In the genomic region with DNA sequence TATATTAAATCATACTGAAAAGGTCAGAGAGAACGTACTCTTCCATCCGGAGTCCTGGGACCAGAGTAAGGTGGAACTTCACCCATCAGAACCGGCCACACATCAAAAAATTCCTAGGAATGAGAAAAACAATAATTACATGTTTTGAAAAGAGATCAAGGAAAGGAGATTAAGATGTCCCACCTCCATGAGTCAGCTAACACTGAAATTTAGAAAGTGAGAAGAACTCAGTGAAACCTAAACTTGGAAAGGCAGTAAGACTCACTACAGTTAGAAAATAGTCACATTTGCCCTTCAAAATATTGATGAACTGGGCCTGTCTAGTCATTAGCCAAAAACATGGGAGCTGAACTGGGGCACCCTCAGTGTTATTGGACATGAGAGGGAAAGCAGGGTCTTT, we compare ENCODE assay signal across 32 cellular contexts. TPM values are rescaled to one million over a fixed set of nuclear protein-coding genes. Genes with fewer than 3 reads are reported as not detected.
"Had no signal": no experiment of that assay in that cellular context is flagged by ENCODE, and none has a peak within 500 bp of the region (broad histone marks: within the 10 kb centered on the region; RNA-seq: fewer than 3 reads in every experiment).

No MANE protein-coding gene starts in this region.

- H3K27ac Mint-ChIP-seq: natural killer cell treated with Interleukin-12 subunit alpha and Interleukin-12 subunit beta and Interleukin-15 and Interleukin-18, amount 100 ng/mL, for 72 hours; nephron progenitor cell; progenitor cell of endocrine pancreas; stimulated activated effector memory CD8-positive, alpha-beta T cell treated with anti-CD3 and anti-CD28 coated beads, Interleukin-12 subunit alpha, Interleukin-12 subunit beta, amount 100 ng/mL, for 72 hours; stimulated activated naive B cell treated with anti-CD40 and anti-IgM and Interleukin-4, amounts not matched to agents 10 μg/mL and 1 μg/mL and 100 μg/mL, for 72 hours; stimulated activated naive CD8-positive, alpha-beta T cell treated with anti-CD3 and anti-CD28 coated beads, Interleukin-15, Interleukin-2, amounts not matched to agents 100 ng/mL and 50 ng/mL, for 24 hours; type B pancreatic cell had no signal

- H2AFZ ChIP-seq: parathyroid adenoma had no signal

- ATAC-seq: naive thymus-derived CD8-positive, alpha-beta T cell; natural killer cell treated with Interleukin-12 subunit alpha and Interleukin-12 subunit beta and Interleukin-15 and Interleukin-18, amount 100 ng/mL, for 72 hours; psoas muscle; right cardiac atrium; right lobe of liver; stimulated activated effector memory CD8-positive, alpha-beta T cell treated with anti-CD3 and anti-CD28 coated beads, Interleukin-12 subunit alpha, Interleukin-12 subunit beta, amount 100 ng/mL, for 72 hours; stimulated activated naive B cell treated with anti-CD40 and anti-IgM and Interleukin-4, amounts not matched to agents 10 μg/mL and 1 μg/mL and 100 μg/mL, for 72 hours; upper lobe of right lung had no signal

- H3K4me1 Mint-ChIP-seq: naive thymus-derived CD8-positive, alpha-beta T cell; neural crest cell; stimulated activated effector memory CD8-positive, alpha-beta T cell treated with anti-CD3 and anti-CD28 coated beads, Interleukin-12 subunit alpha, Interleukin-12 subunit beta, amount 100 ng/mL, for 72 hours; stimulated activated naive B cell treated with anti-CD40 and anti-IgM and Interleukin-4, amounts not matched to agents 10 μg/mL and 1 μg/mL and 100 μg/mL, for 72 hours had no signal

- DNase-seq: naive thymus-derived CD8-positive, alpha-beta T cell; nephron progenitor cell; nucleus accumbens; ovary; posterior cingulate gyrus; psoas muscle; right cardiac atrium; right lobe of liver; sigmoid colon; small intestine; stimulated activated CD4-positive, alpha-beta T cell treated with anti-CD3 and anti-CD28 coated beads, Interleukin-15, amount 100 ng/mL, for 24 hours; stimulated activated CD4-positive, alpha-beta T cell treated with anti-CD3 and anti-CD28 coated beads, Interleukin-2, amount 100 ng/mL, for 24 hours; stimulated activated CD4-positive, alpha-beta T cell treated with anti-CD3 and anti-CD28 coated beads, Interleukin-2, amount 100 ng/mL, for 48 hours; stimulated activated CD4-positive, alpha-beta T cell treated with anti-CD3 and anti-CD28 coated beads, Interleukin-4, amount 100 ng/mL, for 24 hours; stimulated activated naive B cell treated with anti-CD40 and anti-IgM and Interleukin-4, amounts not matched to agents 10 μg/mL and 1 μg/mL and 100 μg/mL, for 72 hours; stimulated activated naive CD4-positive, alpha-beta T cell treated with Interleukin-2 at 50 U/mL for 16 hours; substantia nigra; testis; tibial artery; transverse colon; upper lobe of right lung; uterus had no signal

- H3K27ac ChIP-seq: neutrophil, ovary, parathyroid adenoma, psoas muscle, right lobe of liver, sigmoid colon, suprapubic skin, testis, tibial artery, transverse colon, upper lobe of right lung, uterus had no signal

- H3K79me2 ChIP-seq: parathyroid adenoma had no signal

- H3K4me1 ChIP-seq: right lobe of liver, sigmoid colon, suprapubic skin, testis, transverse colon, upper lobe of right lung, uterus had no signal

- H3K36me3 Mint-ChIP-seq: naive thymus-derived CD8-positive, alpha-beta T cell; natural killer cell treated with Interleukin-12 subunit alpha and Interleukin-12 subunit beta and Interleukin-15 and Interleukin-18, amount 100 ng/mL, for 72 hours; stimulated activated naive B cell treated with anti-CD40 and anti-IgM and Interleukin-4, amounts not matched to agents 10 μg/mL and 1 μg/mL and 100 μg/mL, for 72 hours; type B pancreatic cell had no signal

- H3K9me3 Mint-ChIP-seq: naive thymus-derived CD8-positive, alpha-beta T cell; natural killer cell treated with Interleukin-12 subunit alpha and Interleukin-12 subunit beta and Interleukin-15 and Interleukin-18, amount 100 ng/mL, for 72 hours; nephron progenitor cell; neural crest cell; stimulated activated effector memory CD8-positive, alpha-beta T cell treated with anti-CD3 and anti-CD28 coated beads, Interleukin-12 subunit alpha, Interleukin-12 subunit beta, amount 100 ng/mL, for 72 hours; stimulated activated naive B cell treated with anti-CD40 and anti-IgM and Interleukin-4, amounts not matched to agents 10 μg/mL and 1 μg/mL and 100 μg/mL, for 72 hours; stimulated activated naive CD8-positive, alpha-beta T cell treated with anti-CD3 and anti-CD28 coated beads, Interleukin-15, Interleukin-2, amounts not matched to agents 100 ng/mL and 50 ng/mL, for 24 hours; type B pancreatic cell had no signal

- H3K4me3 ChIP-seq: ovary, psoas muscle, right lobe of liver, sigmoid colon, suprapubic skin, testis, tibial artery, transverse colon, upper lobe of right lung, uterus had no signal

- H3K27me3 Mint-ChIP-seq: progenitor cell of endocrine pancreas; stimulated activated naive CD8-positive, alpha-beta T cell treated with anti-CD3 and anti-CD28 coated beads, Interleukin-15, Interleukin-2, amounts not matched to agents 100 ng/mL and 50 ng/mL, for 24 hours; type B pancreatic cell had no signal

- H3K9me3 ChIP-seq: neutrophil, ovary, psoas muscle, right lobe of liver, sigmoid colon, suprapubic skin, testis, tibial artery, transverse colon, upper lobe of right lung, uterus had no signal

- H3K9ac ChIP-seq: parathyroid adenoma had no signal

- H3K27me3 ChIP-seq: neutrophil, ovary, right lobe of liver, sigmoid colon, suprapubic skin, testis, tibial artery, transverse colon, upper lobe of right lung, uterus had no signal

- H3K36me3 ChIP-seq: neutrophil, ovary, right lobe of liver, sigmoid colon, suprapubic skin, tibial artery, transverse colon, upper lobe of right lung, uterus had no signal

- H3K4me3 Mint-ChIP-seq: naive thymus-derived CD8-positive, alpha-beta T cell; natural killer cell treated with Interleukin-12 subunit alpha and Interleukin-12 subunit beta and Interleukin-15 and Interleukin-18, amount 100 ng/mL, for 72 hours; nephron progenitor cell; neural crest cell; stimulated activated effector memory CD8-positive, alpha-beta T cell treated with anti-CD3 and anti-CD28 coated beads, Interleukin-12 subunit alpha, Interleukin-12 subunit beta, amount 100 ng/mL, for 72 hours; stimulated activated naive B cell treated with anti-CD40 and anti-IgM and Interleukin-4, amounts not matched to agents 10 μg/mL and 1 μg/mL and 100 μg/mL, for 72 hours; stimulated activated naive CD8-positive, alpha-beta T cell treated with anti-CD3 and anti-CD28 coated beads, Interleukin-15, Interleukin-2, amounts not matched to agents 100 ng/mL and 50 ng/mL, for 24 hours; type B pancreatic cell had no signal

- FAIRE-seq: small intestine had no signal

RNA-seq across cellular contexts. Expression of a gene that starts 23.0 kb away (rescaled TPM):
- total RNA-seq: naive thymus-derived CD8-positive, alpha-beta T cell; natural killer cell treated with Interleukin-12 subunit alpha and Interleukin-12 subunit beta and Interleukin-15 and Interleukin-18, amount 100 ng/mL, for 72 hours; neural crest cell; right lobe of liver; sigmoid colon; skeletal muscle tissue had no signal
- polyA plus RNA-seq: naive thymus-derived CD8-positive, alpha-beta T cell had no signal
